Comparison of ENCODE assay signal across 8 cellular contexts in the genomic region with DNA sequence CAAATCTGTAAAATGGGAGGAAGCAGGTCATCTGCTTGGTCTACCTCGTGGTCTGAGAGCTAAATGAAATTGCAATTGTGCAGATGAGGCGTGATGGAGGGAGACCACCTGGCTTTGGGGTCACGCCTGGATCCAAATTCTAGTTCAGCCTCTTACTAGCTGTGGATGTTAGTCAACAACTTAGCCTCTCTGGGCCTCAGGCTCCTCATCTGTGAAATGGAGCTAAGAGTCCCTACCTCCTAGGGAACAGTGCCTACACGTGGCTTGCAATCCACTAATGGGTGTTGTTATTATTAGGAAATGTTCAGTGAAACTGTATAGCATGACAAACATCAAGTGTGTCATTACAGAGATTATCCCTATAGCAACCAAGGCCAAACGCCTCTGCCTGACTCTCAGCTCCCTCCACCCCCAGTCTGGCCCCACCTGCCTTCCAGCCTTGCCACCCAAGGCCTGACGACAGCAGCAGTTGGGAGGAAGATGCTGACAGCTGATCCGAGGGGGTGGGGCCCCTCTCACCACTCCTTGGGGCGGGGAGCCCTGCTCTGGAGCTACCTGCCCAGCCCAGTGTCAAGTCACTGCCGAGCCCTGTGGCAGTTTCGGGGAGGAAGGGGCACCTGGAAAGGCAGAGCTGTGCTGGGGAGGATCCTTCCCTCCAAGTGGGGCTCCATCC. TPM values are rescaled to one million over a fixed set of nuclear protein-coding genes. Genes with fewer than 3 reads are reported as not detected.
A peak's percentile ranks its signal among the peaks of the same experiment; 100 is the strongest.
DNase-seq lines count a peak whose midpoint lies in the region; ATAC-seq, FAIRE-seq and TF ChIP-seq lines count a peak whose summit lies in the region.

No MANE protein-coding gene starts in this region.

- TF ChIP-seq CTCF in bronchial epithelial cell (IDR thresholded peaks at IDR 0.05; ENCODE audit: insufficient read depth, low read length, severe bottlenecking) (no peak), mesothelial cell of epicardium (IDR thresholded peaks at IDR 0.05; ENCODE audit: unreplicated experiment) (no peak)

- no peaks in the 10 kb centered on the region for H3K36me3 Mint-ChIP-seq in mesothelial cell of epicardium

- peak; percentile 98 for FAIRE-seq in bronchial epithelial cell (lab: Jason Lieb, UNC)

- H3K27me3 ChIP-seq in bronchial epithelial cell (ENCODE audit: control insufficient read depth, insufficient read depth, low read length): no peaks in the 10 kb centered on the region

- H3K4me1 Mint-ChIP-seq in mesothelial cell of epicardium: peaks cover 24% of the 10 kb centered on the region

- no peaks in the 10 kb centered on the region for H3K9me3 Mint-ChIP-seq in mesothelial cell of epicardium

- H3K27ac Mint-ChIP-seq in mesothelial cell of epicardium: peak overlapping the region; percentile 77

- peak overlapping the region; percentile 78 for H3K4me3 Mint-ChIP-seq in mesothelial cell of epicardium

- intact Hi-C loops in sciatic nerve (cut with DNase I): no loop called here

- H3K27me3 Mint-ChIP-seq in mesothelial cell of epicardium (ENCODE audit: low read depth): no peaks in the 10 kb centered on the region

- peak; percentile 14 for DNase-seq in NK-92 treated with Interleukin-12 subunit alpha and Interleukin-12 subunit beta, amount 100 ng/mL, for 24 hours (lab: John Stamatoyannopoulos, UW)
- DNase-seq in NK-92 (lab: John Stamatoyannopoulos, UW; ENCODE audit: unreplicated experiment) (no peak), NCI-H524 (lab: John Stamatoyannopoulos, UW) (peak; percentile 91 to 96), bronchial epithelial cell (ENCODE audit: low read depth) (peak; percentile 99), mesothelial cell of epicardium (ENCODE audit: low spot score in 2 of 2, unreplicated experiment in 2 of 2) (no peak), sciatic nerve (ENCODE audit: low spot score) (no peak), OCI-M2 (lab: John Stamatoyannopoulos, UW; ENCODE audit: unreplicated experiment) (no peak)

- H3K4me3 ChIP-seq in bronchial epithelial cell (ENCODE audit: low read depth, low read length): peak overlapping the region; percentile 83

- peaks cover 11% of the 10 kb centered on the region for H3K36me3 ChIP-seq in bronchial epithelial cell (ENCODE audit: control insufficient read depth, insufficient read depth, low read length)

- ATAC-seq in HG02678 (IDR thresholded peaks at IDR 0.05; ENCODE audit: unreplicated experiment) (no peak), sciatic nerve (no peak)

RNA-seq across cellular contexts. Expression of gene RHOD, which starts 1.7 kb away (rescaled TPM):
- total RNA-seq in bronchial epithelial cell (222 and 247 TPM in 2 replicates), mesothelial cell of epicardium (19.1 to 20.7 TPM (median 19.5 TPM) in 3 replicates), sciatic nerve (10.3 TPM)

RNA-seq across cellular contexts. Expression of gene SYT12, which starts 32.1 kb away (rescaled TPM):
- 2.0 and 2.9 TPM in 2 replicates for total RNA-seq in bronchial epithelial cell
- 0.24 to 0.40 TPM (median 0.34 TPM) in 3 replicates for total RNA-seq in mesothelial cell of epicardium
- total RNA-seq in sciatic nerve: 0.71 TPM

Comparison
In these comparisons a context has a peak if more than half of its experiments do, and no peak if none do; other contexts are left out.
1. DNase-seq: peak in NK-92 treated with Interleukin-12 subunit alpha and Interleukin-12 subunit beta, amount 100 ng/mL, for 24 hours (single experiment), NCI-H524 (2 of 2) and bronchial epithelial cell (single experiment); none in NK-92 (single experiment), mesothelial cell of epicardium (0 of 2), sciatic nerve (single experiment) and OCI-M2 (single experiment).
2. RNA of gene RHOD, which starts 1.7 kb away (total RNA-seq): 222 to 247 TPM in bronchial epithelial cell; 19.1 to 20.7 TPM in mesothelial cell of epicardium and 10.3 TPM in sciatic nerve (single experiment); every median in the first group is over 10 times any median in the second.